Comparison of ENCODE assay signal across 19 cellular contexts in the genomic region with DNA sequence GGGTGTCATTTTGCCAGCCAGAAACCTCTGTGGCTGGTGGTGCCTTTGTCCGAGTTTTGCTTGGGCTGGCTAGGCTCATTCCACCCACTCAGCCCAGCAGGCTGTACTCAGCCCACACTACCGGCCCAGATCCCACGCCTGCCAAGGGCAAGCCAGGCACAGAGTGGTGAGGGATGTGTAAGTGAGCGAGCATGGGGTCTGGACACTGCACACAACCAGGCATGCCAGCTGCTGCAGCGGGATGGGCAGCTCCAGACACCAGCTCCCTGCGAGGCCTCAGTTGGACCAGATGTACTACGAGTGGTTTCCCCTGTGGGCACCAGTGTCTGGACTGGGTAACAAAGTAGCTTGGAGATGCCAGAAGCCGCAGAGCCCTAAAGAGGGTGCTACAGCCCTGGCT.
DNase-seq lines count a peak whose midpoint lies in the region; ATAC-seq, FAIRE-seq and TF ChIP-seq lines count a peak whose summit lies in the region.
"Had no signal": no experiment of that assay in that cellular context is flagged by ENCODE, and none has a peak within 500 bp of the region (broad histone marks: within the 10 kb centered on the region; RNA-seq: fewer than 3 reads in every experiment).

No MANE protein-coding gene starts in this region.

- peaks cover 6% of the 10 kb centered on the region for H3K27me3 Mint-ChIP-seq in T-helper 2 cell treated with Interferon-gamma antibody and Interleukin-4, amounts not matched to agents 5 μg/mL and 100 μg/mL, for 36 hours (ENCODE audit: low read depth)

- H3K27ac ChIP-seq in heart left ventricle: no peak overlapping the region
- H3K27ac ChIP-seq in HepG2 (ENCODE audit: extremely low read length, insufficient read depth, low read length): no peak overlapping the region
- H3K27ac ChIP-seq: BLaER1, GM23248 had no signal

- WGBS in heart left ventricle, 4 donors: 84 to 91% (median 87%) methylated on average over 6 to 8 of the region's 8 CpGs
- WGBS in HepG2 (ENCODE audit: low lambda C conversion rate): 88% methylated on average over 2 of the region's 8 CpGs

- TF ChIP-seq EP300 in HepG2 (IDR thresholded peaks at IDR 0.05; ENCODE audit: low read depth in 2 of 2, low read length in 2 of 2) (no peak), HepG2 (CRISPR knock-in tag; IDR thresholded peaks at IDR 0.05; ENCODE audit: borderline replicate concordance) (no peak)

- H3K4me3 ChIP-seq in heart left ventricle (no peak overlapping the region), HepG2 (replicated peaks in 1 of 3; ENCODE audit: insufficient read depth in 1 of 3, low read depth in 2 of 3, low read length in 3 of 3) (no peak overlapping the region), H7 (ENCODE audit: insufficient read depth, low read depth, low read length) (no peak overlapping the region)
- H3K4me3 ChIP-seq: BLaER1, GM23248 had no signal

- H3K4me3 Mint-ChIP-seq in stimulated activated effector memory CD8-positive, alpha-beta T cell treated with anti-CD3 and anti-CD28 coated beads, Interleukin-12 subunit alpha, Interleukin-12 subunit beta, amount 100 ng/mL, for 72 hours: no peak overlapping the region
- H3K4me3 Mint-ChIP-seq in T-helper 2 cell treated with Interferon-gamma antibody and Interleukin-4, amounts not matched to agents 5 μg/mL and 100 μg/mL, for 36 hours: no peak overlapping the region
- H3K4me3 Mint-ChIP-seq: CD14-positive monocyte; CD4-positive, alpha-beta memory T cell had no signal

- no peak overlapping the region for H3K4me2 ChIP-seq in HepG2 (ENCODE audit: low read depth, low read length)
- H3K4me2 ChIP-seq: BLaER1 had no signal

- intact Hi-C loops in cardiac septum (cut with DNase I): no loop called here
- intact Hi-C loops in heart left ventricle (cut with DNase I): no loop called here
- intact Hi-C loops in HepG2 (cut with micrococcal nuclease; ENCODE audit: unreplicated experiment): no loop called here

- H3K36me3 ChIP-seq in heart left ventricle: no peaks in the 10 kb centered on the region
- H3K36me3 ChIP-seq in HepG2 (replicated peaks in 1 of 2; ENCODE audit: control insufficient read depth in 1 of 2, insufficient read depth in 2 of 2, low read length in 2 of 2): no peaks in the 10 kb centered on the region
- no peaks in the 10 kb centered on the region for H3K36me3 ChIP-seq in H7 (replicated peaks; ENCODE audit: control insufficient read depth, insufficient read depth, low read length)
- H3K36me3 ChIP-seq: BLaER1 had no signal

- H2AFZ ChIP-seq in HepG2 (ENCODE audit: low read length): no peak overlapping the region
- H2AFZ ChIP-seq: GM23248 had no signal

- no TSS peak for BruUV-seq in HepG2 (replicated peaks; lab: Mats Ljungman, UMichigan)

- no peak for TF ChIP-seq CTCF in heart left ventricle (IDR thresholded peaks at IDR 0.05)
- no peak for TF ChIP-seq CTCF in HepG2 (CRISPR knock-in tag; IDR thresholded peaks at IDR 0.05)

- H3K36me3 Mint-ChIP-seq in stimulated activated effector memory CD8-positive, alpha-beta T cell treated with anti-CD3 and anti-CD28 coated beads, Interleukin-12 subunit alpha, Interleukin-12 subunit beta, amount 100 ng/mL, for 72 hours: no peaks in the 10 kb centered on the region
- no peaks in the 10 kb centered on the region for H3K36me3 Mint-ChIP-seq in T-helper 2 cell treated with Interferon-gamma antibody and Interleukin-4, amounts not matched to agents 5 μg/mL and 100 μg/mL, for 36 hours (ENCODE audit: low read depth)
- H3K36me3 Mint-ChIP-seq: CD14-positive monocyte; CD4-positive, alpha-beta memory T cell had no signal

- H3K79me2 ChIP-seq in HepG2 (ENCODE audit: insufficient read depth, low read length): no peaks in the 10 kb centered on the region

- H3K9me3 ChIP-seq in heart left ventricle: no peaks in the 10 kb centered on the region
- H3K9me3 ChIP-seq in HepG2 (ENCODE audit: low read length): no peaks in the 10 kb centered on the region
- H3K9me3 ChIP-seq: BLaER1 had no signal

- no peaks in the 10 kb centered on the region for H3K9me3 Mint-ChIP-seq in stimulated activated effector memory CD8-positive, alpha-beta T cell treated with anti-CD3 and anti-CD28 coated beads, Interleukin-12 subunit alpha, Interleukin-12 subunit beta, amount 100 ng/mL, for 72 hours
- H3K9me3 Mint-ChIP-seq in T-helper 2 cell treated with Interferon-gamma antibody and Interleukin-4, amounts not matched to agents 5 μg/mL and 100 μg/mL, for 36 hours: no peaks in the 10 kb centered on the region

- TF ChIP-seq POLR2A in heart left ventricle (IDR thresholded peaks at IDR 0.05) (no peak), HepG2 (IDR thresholded peaks at IDR 0.05; ENCODE audit: insufficient read depth in 1 of 2, low read depth in 2 of 2, low read length in 2 of 2) (no peak)

- H3K27me3 ChIP-seq in heart left ventricle: peaks cover 0 to 3% (median 0%) of the 10 kb centered on the region in 9 donors
- no peaks in the 10 kb centered on the region for H3K27me3 ChIP-seq in HepG2 (ENCODE audit: control insufficient read depth in 1 of 2, insufficient read depth in 2 of 2, low read length in 2 of 2)
- no peaks in the 10 kb centered on the region for H3K27me3 ChIP-seq in H7 (ENCODE audit: control insufficient read depth, insufficient read depth, low read length)
- H3K27me3 ChIP-seq: BLaER1 had no signal

- H3K9ac ChIP-seq in HepG2 (ENCODE audit: insufficient read depth, low read depth, low read length): no peak overlapping the region
- H3K9ac ChIP-seq: BLaER1, GM23248 had no signal

- ATAC-seq in heart left ventricle: no peak
- ATAC-seq in HepG2: peak; percentile 29; the same call in 1 of the 3 replicates
- ATAC-seq in stimulated activated effector memory CD8-positive, alpha-beta T cell treated with anti-CD3 and anti-CD28 coated beads, Interleukin-12 subunit alpha, Interleukin-12 subunit beta, amount 100 ng/mL, for 72 hours: peak; percentile 45
- ATAC-seq: HCT116 had no signal

- in situ Hi-C loops in HepG2 (cut with HindIII; ENCODE audit: extremely low pct_ligation_motif_present, low pct_unique_long_range_greater_than_20kb): no loop called here

- CTCF ChIA-PET in HepG2 (lab: Yijun Ruan, JAX; ENCODE audit: low intra/inter-chr PET ratio, low total read pairs): no interaction called here

- H3K4me1 ChIP-seq in heart left ventricle: no peaks in the 10 kb centered on the region
- H3K4me1 ChIP-seq in HepG2 (ENCODE audit: insufficient read depth, low read length): peaks cover 23% of the 10 kb centered on the region
- H3K4me1 ChIP-seq: BLaER1 had no signal

- H3K4me1 Mint-ChIP-seq in stimulated activated effector memory CD8-positive, alpha-beta T cell treated with anti-CD3 and anti-CD28 coated beads, Interleukin-12 subunit alpha, Interleukin-12 subunit beta, amount 100 ng/mL, for 72 hours: no peaks in the 10 kb centered on the region
- peaks cover 3% of the 10 kb centered on the region for H3K4me1 Mint-ChIP-seq in T-helper 2 cell treated with Interferon-gamma antibody and Interleukin-4, amounts not matched to agents 5 μg/mL and 100 μg/mL, for 36 hours (ENCODE audit: low read depth)
- H3K4me1 Mint-ChIP-seq: CD14-positive monocyte had no signal

- DNase-seq in cardiac septum (ENCODE audit: low spot score) (peak; percentile 60), heart left ventricle (no peak), HepG2 (ENCODE audit: low spot score) (no peak), H7 (no peak), SW480 (ENCODE audit: low spot score) (no peak)
- DNase-seq in stimulated activated effector memory CD8-positive, alpha-beta T cell treated with anti-CD3 and anti-CD28 coated beads, Interleukin-12 subunit alpha, Interleukin-12 subunit beta, amount 100 ng/mL, for 72 hours (ENCODE audit: low spot score in 2 of 2): no peak
- no peak for DNase-seq in T-helper 2 cell treated with Interferon-gamma antibody and Interleukin-4, amounts not matched to agents 5 μg/mL and 100 μg/mL, for 36 hours (ENCODE audit: low spot score)
- DNase-seq: 8988T; CD4-positive, alpha-beta memory T cell; DMS153; DMS79; GDM1; GM23248 had no signal

- POLR2A ChIA-PET in HepG2 (lab: Yijun Ruan, JAX): no interaction called here

- TF ChIP-seq RAD21 in HepG2 (CRISPR knock-in tag; IDR thresholded peaks at IDR 0.05): no peak

- H4K20me1 ChIP-seq in HepG2 (ENCODE audit: insufficient read depth, low read length): no peaks in the 10 kb centered on the region
- H4K20me1 ChIP-seq: BLaER1 had no signal

- no peak overlapping the region for H3K27ac Mint-ChIP-seq in stimulated activated effector memory CD8-positive, alpha-beta T cell treated with anti-CD3 and anti-CD28 coated beads, Interleukin-12 subunit alpha, Interleukin-12 subunit beta, amount 100 ng/mL, for 72 hours
- H3K27ac Mint-ChIP-seq in T-helper 2 cell treated with Interferon-gamma antibody and Interleukin-4, amounts not matched to agents 5 μg/mL and 100 μg/mL, for 36 hours: no peak overlapping the region
- H3K27ac Mint-ChIP-seq: CD14-positive monocyte; CD4-positive, alpha-beta memory T cell had no signal

- FAIRE-seq in HepG2 (lab: Jason Lieb, UNC): no peak
- FAIRE-seq: GM12892, GM18507, H54 had no signal

TF ChIP-seq in HepG2, 621 proteins besides CTCF, POLR2A, EP300 and RAD21:
- no peak for TF ChIP-seq MIXL1 (CRISPR knock-in tag; IDR thresholded peaks at IDR 0.05)
- no peak for TF ChIP-seq ZNF160 (CRISPR knock-in tag; IDR thresholded peaks at IDR 0.05)
- TF ChIP-seq KDM6A (CRISPR knock-in tag; IDR thresholded peaks at IDR 0.05; ENCODE audit: low read depth): no peak
- TF ChIP-seq HNRNPH1 (optimal IDR thresholded peaks at IDR 0.05; ENCODE audit: low read depth, low read length): no peak
- TF ChIP-seq ZNF615 (CRISPR knock-in tag; IDR thresholded peaks at IDR 0.05; ENCODE audit: borderline replicate concordance): no peak
- no peak for TF ChIP-seq ZNF12 (CRISPR knock-in tag; IDR thresholded peaks at IDR 0.05)
- TF ChIP-seq ZFP36L2 (CRISPR knock-in tag; IDR thresholded peaks at IDR 0.05): no peak

Comparison
In these comparisons a context has a peak if more than half of its experiments do, and no peak if none do; other contexts are left out.
1. ATAC-seq: peak in HepG2 (single experiment) and stimulated activated effector memory CD8-positive, alpha-beta T cell treated with anti-CD3 and anti-CD28 coated beads, Interleukin-12 subunit alpha, Interleukin-12 subunit beta, amount 100 ng/mL, for 72 hours (single experiment); none in heart left ventricle (0 of 4).